Comparison of ENCODE assay signal across 24 cellular contexts in genomic region chr2:236109061-236109460, GRCh38. TPM values are rescaled to one million over a fixed set of nuclear protein-coding genes. Genes with fewer than 3 reads are reported as not detected.
"Had no signal": no experiment of that assay in that cellular context is flagged by ENCODE, and none has a peak within 500 bp of the region (broad histone marks: within the 10 kb centered on the region; RNA-seq: fewer than 3 reads in every experiment).

No MANE protein-coding gene starts in this region.

- H3K36me3 ChIP-seq: heart left ventricle, ovary, prostate gland, right lobe of liver, transverse colon, uterus had no signal

- H3K27me3 ChIP-seq: heart left ventricle, ovary, right lobe of liver, transverse colon, uterus had no signal

- H3K9me3 Mint-ChIP-seq: natural killer cell treated with Interleukin-12 subunit alpha and Interleukin-12 subunit beta and Interleukin-15 and Interleukin-18, amount 100 ng/mL, for 72 hours; stimulated activated naive CD8-positive, alpha-beta T cell treated with anti-CD3 and anti-CD28 coated beads, Interleukin-15, Interleukin-2, amounts not matched to agents 100 ng/mL and 50 ng/mL, for 24 hours had no signal

- H3K27ac ChIP-seq: coronary artery, heart left ventricle, ovary, prostate gland, right lobe of liver, transverse colon, uterus had no signal

- H3K36me3 Mint-ChIP-seq: natural killer cell treated with Interleukin-12 subunit alpha and Interleukin-12 subunit beta and Interleukin-15 and Interleukin-18, amount 100 ng/mL, for 72 hours; stimulated activated memory B cell treated with anti-CD40 and anti-IgM and Interleukin-4, amounts not matched to agents 10 μg/mL and 1 μg/mL and 100 μg/mL, for 72 hours had no signal

- H3K4me1 Mint-ChIP-seq: stimulated activated memory B cell treated with anti-CD40 and anti-IgM and Interleukin-4, amounts not matched to agents 10 μg/mL and 1 μg/mL and 100 μg/mL, for 72 hours had no signal

- H3K9me3 ChIP-seq: heart left ventricle, ovary, prostate gland, right lobe of liver, transverse colon, uterus had no signal

- DNase-seq: effector CD4-positive, alpha-beta T cell; heart left ventricle; hippocampal formation; left colon; left ventricle myocardium superior; mesenchymal stem cell; midbrain; ovary; stimulated activated CD4-positive, alpha-beta T cell treated with anti-CD3 and anti-CD28 coated beads, Interleukin-15, amount 100 ng/mL, for 24 hours; stimulated activated CD4-positive, alpha-beta T cell treated with anti-CD3 and anti-CD28 coated beads, Interleukin-1b, Interleukin-23, amount 100 ng/mL, for 48 hours; stimulated activated CD4-positive, alpha-beta T cell treated with anti-CD3 and anti-CD28 coated beads, Interleukin-4, amount 100 ng/mL, for 24 hours; transverse colon; uterus had no signal

- ATAC-seq: esophagus mucosa; heart left ventricle; left colon; left ventricle myocardium superior; natural killer cell treated with Interleukin-12 subunit alpha and Interleukin-12 subunit beta and Interleukin-15 and Interleukin-18, amount 100 ng/mL, for 72 hours; stimulated activated memory B cell treated with anti-CD40 and anti-IgM and Interleukin-4, amounts not matched to agents 10 μg/mL and 1 μg/mL and 100 μg/mL, for 72 hours had no signal

- H3K27ac Mint-ChIP-seq: natural killer cell treated with Interleukin-12 subunit alpha and Interleukin-12 subunit beta and Interleukin-15 and Interleukin-18, amount 100 ng/mL, for 72 hours; stimulated activated memory B cell treated with anti-CD40 and anti-IgM and Interleukin-4, amounts not matched to agents 10 μg/mL and 1 μg/mL and 100 μg/mL, for 72 hours; stimulated activated naive CD8-positive, alpha-beta T cell treated with anti-CD3 and anti-CD28 coated beads, Interleukin-15, Interleukin-2, amounts not matched to agents 100 ng/mL and 50 ng/mL, for 24 hours had no signal

- H3K4me3 ChIP-seq: coronary artery, heart left ventricle, lung, ovary, prostate gland, right lobe of liver, transverse colon, uterus had no signal

- H3K4me3 Mint-ChIP-seq: natural killer cell treated with Interleukin-12 subunit alpha and Interleukin-12 subunit beta and Interleukin-15 and Interleukin-18, amount 100 ng/mL, for 72 hours; stimulated activated memory B cell treated with anti-CD40 and anti-IgM and Interleukin-4, amounts not matched to agents 10 μg/mL and 1 μg/mL and 100 μg/mL, for 72 hours; stimulated activated naive CD8-positive, alpha-beta T cell treated with anti-CD3 and anti-CD28 coated beads, Interleukin-15, Interleukin-2, amounts not matched to agents 100 ng/mL and 50 ng/mL, for 24 hours had no signal

- H3K4me1 ChIP-seq: prostate gland, right lobe of liver, transverse colon, uterus had no signal

RNA-seq across cellular contexts. Expression of gene GBX2, which starts 59.1 kb away (rescaled TPM):
- total RNA-seq: esophagus mucosa; fibroblast of lung; left colon; left ventricle myocardium superior; lung; natural killer cell treated with Interleukin-12 subunit alpha and Interleukin-12 subunit beta and Interleukin-15 and Interleukin-18, amount 100 ng/mL, for 72 hours; ovary; renal cortical epithelial cell; right lobe of liver; temporal lobe; transverse colon; uterus had no signal
